In the genomic region with DNA sequence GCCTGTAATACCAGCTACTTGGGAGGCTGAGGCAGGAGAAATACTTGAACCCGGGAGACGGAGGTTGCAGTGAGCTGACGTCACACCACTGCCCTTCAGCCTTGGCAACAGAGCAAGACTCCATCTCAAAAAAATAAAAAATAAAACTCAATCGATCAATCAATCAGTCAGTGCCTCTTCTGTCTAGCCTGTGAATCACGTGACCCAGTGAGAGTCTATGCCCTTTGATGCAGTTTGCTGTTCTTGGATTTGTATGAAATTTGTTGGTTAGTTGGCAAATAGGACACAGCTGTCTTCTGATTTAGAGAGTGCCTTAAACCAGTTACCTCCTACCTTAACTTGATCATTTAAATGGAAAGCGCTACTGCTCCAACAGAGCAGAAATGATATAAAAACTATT, we compare ENCODE assay signal across 2 cellular contexts.
TF ChIP-seq lines count a peak whose summit lies in the region.

No MANE protein-coding gene starts in this region.

TF ChIP-seq in HepG2, 621 proteins besides CTCF, POLR2A, EP300 and RAD21 (continues in another document):
- TF ChIP-seq MED1 (CRISPR knock-in tag; IDR thresholded peaks at IDR 0.05): no peak
- TF ChIP-seq, protein P1, sequence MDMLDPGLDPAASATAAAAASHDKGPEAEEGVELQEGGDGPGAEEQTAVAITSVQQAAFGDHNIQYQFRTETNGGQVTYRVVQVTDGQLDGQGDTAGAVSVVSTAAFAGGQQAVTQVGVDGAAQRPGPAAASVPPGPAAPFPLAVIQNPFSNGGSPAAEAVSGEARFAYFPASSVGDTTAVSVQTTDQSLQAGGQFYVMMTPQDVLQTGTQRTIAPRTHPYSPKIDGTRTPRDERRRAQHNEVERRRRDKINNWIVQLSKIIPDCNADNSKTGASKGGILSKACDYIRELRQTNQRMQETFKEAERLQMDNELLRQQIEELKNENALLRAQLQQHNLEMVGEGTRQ (IDR thresholded peaks at IDR 0.05; ENCODE audit: low read depth, low read length): peak; percentile 4; the same call in 1 of the 2 replicates
- TF ChIP-seq, protein P1 (CRISPR knock-in tag; IDR thresholded peaks at IDR 0.05; ENCODE audit: borderline replicate concordance): no peak
- no peak for TF ChIP-seq HNF4A (CRISPR knock-in tag; IDR thresholded peaks at IDR 0.05)
- TF ChIP-seq ZNF678 (CRISPR knock-in tag; IDR thresholded peaks at IDR 0.05): no peak
- TF ChIP-seq ZFP41 (CRISPR knock-in tag; IDR thresholded peaks at IDR 0.05; ENCODE audit: borderline replicate concordance): no peak
- no peak for TF ChIP-seq ZNF225 (CRISPR knock-in tag; IDR thresholded peaks at IDR 0.05)
- TF ChIP-seq CREB1 (IDR thresholded peaks at IDR 0.05): peak; percentile 75
- no peak for TF ChIP-seq CREB1 (CRISPR knock-in tag; IDR thresholded peaks at IDR 0.05)
- no peak for TF ChIP-seq ARNTL (CRISPR knock-in tag; IDR thresholded peaks at IDR 0.05)
- TF ChIP-seq, protein P2, sequence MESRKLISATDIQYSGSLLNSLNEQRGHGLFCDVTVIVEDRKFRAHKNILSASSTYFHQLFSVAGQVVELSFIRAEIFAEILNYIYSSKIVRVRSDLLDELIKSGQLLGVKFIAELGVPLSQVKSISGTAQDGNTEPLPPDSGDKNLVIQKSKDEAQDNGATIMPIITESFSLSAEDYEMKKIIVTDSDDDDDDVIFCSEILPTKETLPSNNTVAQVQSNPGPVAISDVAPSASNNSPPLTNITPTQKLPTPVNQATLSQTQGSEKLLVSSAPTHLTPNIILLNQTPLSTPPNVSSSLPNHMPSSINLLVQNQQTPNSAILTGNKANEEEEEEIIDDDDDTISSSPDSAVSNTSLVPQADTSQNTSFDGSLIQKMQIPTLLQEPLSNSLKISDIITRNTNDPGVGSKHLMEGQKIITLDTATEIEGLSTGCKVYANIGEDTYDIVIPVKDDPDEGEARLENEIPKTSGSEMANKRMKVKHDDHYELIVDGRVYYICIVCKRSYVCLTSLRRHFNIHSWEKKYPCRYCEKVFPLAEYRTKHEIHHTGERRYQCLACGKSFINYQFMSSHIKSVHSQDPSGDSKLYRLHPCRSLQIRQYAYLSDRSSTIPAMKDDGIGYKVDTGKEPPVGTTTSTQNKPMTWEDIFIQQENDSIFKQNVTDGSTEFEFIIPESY (CRISPR knock-in tag; IDR thresholded peaks at IDR 0.05): no peak
- TF ChIP-seq, protein P3, sequence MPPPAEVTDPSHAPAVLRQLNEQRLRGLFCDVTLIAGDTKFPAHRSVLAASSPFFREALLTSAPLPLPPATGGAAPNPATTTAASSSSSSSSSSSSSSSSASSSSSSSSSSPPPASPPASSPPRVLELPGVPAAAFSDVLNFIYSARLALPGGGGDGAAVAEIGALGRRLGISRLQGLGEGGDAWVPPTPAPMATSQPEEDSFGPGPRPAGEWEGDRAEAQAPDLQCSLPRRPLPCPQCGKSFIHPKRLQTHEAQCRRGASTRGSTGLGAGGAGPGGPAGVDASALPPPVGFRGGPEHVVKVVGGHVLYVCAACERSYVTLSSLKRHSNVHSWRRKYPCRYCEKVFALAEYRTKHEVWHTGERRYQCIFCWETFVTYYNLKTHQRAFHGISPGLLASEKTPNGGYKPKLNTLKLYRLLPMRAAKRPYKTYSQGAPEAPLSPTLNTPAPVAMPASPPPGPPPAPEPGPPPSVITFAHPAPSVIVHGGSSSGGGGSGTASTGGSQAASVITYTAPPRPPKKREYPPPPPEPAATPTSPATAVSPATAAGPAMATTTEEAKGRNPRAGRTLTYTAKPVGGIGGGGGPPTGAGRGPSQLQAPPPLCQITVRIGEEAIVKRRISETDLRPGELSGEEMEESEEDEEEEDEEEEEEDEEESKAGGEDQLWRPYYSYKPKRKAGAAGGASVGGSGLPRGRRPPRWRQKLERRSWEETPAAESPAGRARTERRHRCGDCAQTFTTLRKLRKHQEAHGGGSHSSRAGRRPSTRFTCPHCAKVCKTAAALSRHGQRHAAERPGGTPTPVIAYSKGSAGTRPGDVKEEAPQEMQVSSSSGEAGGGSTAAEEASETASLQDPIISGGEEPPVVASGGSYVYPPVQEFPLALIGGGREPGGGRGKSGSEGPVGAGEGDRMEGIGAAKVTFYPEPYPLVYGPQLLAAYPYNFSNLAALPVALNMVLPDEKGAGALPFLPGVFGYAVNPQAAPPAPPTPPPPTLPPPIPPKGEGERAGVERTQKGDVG (CRISPR knock-in tag; IDR thresholded peaks at IDR 0.05; ENCODE audit: borderline replicate concordance): no peak
- peak; percentile 86 for TF ChIP-seq RAD51 (IDR thresholded peaks at IDR 0.05; ENCODE audit: borderline replicate concordance)
- TF ChIP-seq BCL6 (CRISPR knock-in tag; IDR thresholded peaks at IDR 0.05): no peak
- no peak for TF ChIP-seq ZNF337 (CRISPR knock-in tag; IDR thresholded peaks at IDR 0.05; ENCODE audit: borderline replicate concordance, low read depth)
- TF ChIP-seq ELF4 (CRISPR knock-in tag; IDR thresholded peaks at IDR 0.05; ENCODE audit: borderline replicate concordance): no peak
- no peak for TF ChIP-seq ZFP91 (CRISPR knock-in tag; IDR thresholded peaks at IDR 0.05; ENCODE audit: borderline replicate concordance)
- TF ChIP-seq, protein P4, sequence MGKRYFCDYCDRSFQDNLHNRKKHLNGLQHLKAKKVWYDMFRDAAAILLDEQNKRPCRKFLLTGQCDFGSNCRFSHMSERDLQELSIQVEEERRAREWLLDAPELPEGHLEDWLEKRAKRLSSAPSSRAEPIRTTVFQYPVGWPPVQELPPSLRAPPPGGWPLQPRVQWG (CRISPR knock-in tag; IDR thresholded peaks at IDR 0.05; ENCODE audit: borderline replicate concordance, low read depth): no peak

TF ChIP-seq in K562, 482 proteins besides CTCF, POLR2A, EP300 and RAD21:
- TF ChIP-seq ZNF707 (CRISPR knock-in tag; conservative IDR thresholded peaks at IDR 0.05) (no peak), LARP7 (IDR thresholded peaks at IDR 0.05) (no peak), TFE3 (CRISPR knock-in tag; IDR thresholded peaks at IDR 0.05) (peak; percentile 90)
TF ChIP-seq in K562: peak in this region for 1.
